In genomic region chr16:49631521-49632041, GRCh38 we compare ENCODE assay signal across 17 cellular contexts.
DNase-seq lines count a peak whose midpoint lies in the region; ATAC-seq and TF ChIP-seq lines count a peak whose summit lies in the region.
"Had no signal": no experiment of that assay in that cellular context is flagged by ENCODE, and none has a peak within 500 bp of the region (broad histone marks: within the 10 kb centered on the region; RNA-seq: fewer than 3 reads in every experiment).

No MANE protein-coding gene starts in this region.

- no peak for TF ChIP-seq EP300 in transverse colon (IDR thresholded peaks at IDR 0.05; ENCODE audit: low read depth)

- ATAC-seq in right cardiac atrium (peak; percentile 23 to 48), thoracic aorta (ENCODE audit: insufficient number of reproducible peaks, low FRiP score, low read depth) (peak; percentile 44), GM21619 (IDR thresholded peaks at IDR 0.05; ENCODE audit: unreplicated experiment) (no peak), GM21447 (IDR thresholded peaks at IDR 0.05; ENCODE audit: unreplicated experiment) (no peak)
- ATAC-seq: activated CD4-positive, CD25-positive, alpha-beta regulatory T cell treated with anti-CD3 and anti-CD28 coated beads, Interleukin-2, amount 50 U/mL, for 24 hours had no signal

- TF ChIP-seq CTCF in right atrium auricular region (IDR thresholded peaks at IDR 0.05): no peak
- TF ChIP-seq CTCF in astrocyte of the spinal cord (IDR thresholded peaks at IDR 0.05; ENCODE audit: low read depth, low read length): no peak
- TF ChIP-seq CTCF in hepatocyte (IDR thresholded peaks at IDR 0.05; ENCODE audit: poor library complexity): no peak
- TF ChIP-seq CTCF in thoracic aorta (IDR thresholded peaks at IDR 0.05): no peak
- no peak for TF ChIP-seq CTCF in transverse colon (IDR thresholded peaks at IDR 0.05)

- TF ChIP-seq POLR2A in transverse colon (IDR thresholded peaks at IDR 0.05): no peak

- H3K79me2 ChIP-seq in hepatocyte: peaks cover 3% of the 10 kb centered on the region

- H3K27ac ChIP-seq in right cardiac atrium (ENCODE audit: low read length): no peak overlapping the region
- H3K27ac ChIP-seq in right atrium auricular region: no peak overlapping the region
- H3K27ac ChIP-seq in hepatocyte: peak overlapping the region; percentile 61
- no peak overlapping the region for H3K27ac ChIP-seq in thoracic aorta
- H3K27ac ChIP-seq in transverse colon: no peak overlapping the region
- H3K27ac ChIP-seq: PC-9, testis had no signal

- H3K9me3 ChIP-seq in right cardiac atrium (ENCODE audit: control insufficient read depth, low read length): no peaks in the 10 kb centered on the region
- no peaks in the 10 kb centered on the region for H3K9me3 ChIP-seq in right atrium auricular region
- no peaks in the 10 kb centered on the region for H3K9me3 ChIP-seq in hepatocyte (ENCODE audit: low read depth)
- H3K9me3 ChIP-seq in thoracic aorta: no peaks in the 10 kb centered on the region
- H3K9me3 ChIP-seq in transverse colon: no peaks in the 10 kb centered on the region
- H3K9me3 ChIP-seq: testis had no signal

- H2AFZ ChIP-seq in hepatocyte: no peak overlapping the region
- H2AFZ ChIP-seq: PC-9 had no signal

- peak overlapping the region; percentile 38 for H3K4me2 ChIP-seq in hepatocyte
- H3K4me2 ChIP-seq: PC-9 had no signal

- H4K20me1 ChIP-seq in hepatocyte (ENCODE audit: insufficient read depth, poor library complexity, severe bottlenecking): no peaks in the 10 kb centered on the region

- in situ Hi-C loops in astrocyte of the spinal cord (cut with HindIII; ENCODE audit: low sequenced_read_pairs): no loop called here
- in situ Hi-C loops in transverse colon (cut with MboI; ENCODE audit: low pct_ligation_motif_present in 1 of 4, low pct_unique_long_range_greater_than_20kb in 1 of 4, low sequenced_read_pairs in 3 of 4): no loop called here

- no peaks in the 10 kb centered on the region for H3K9me2 ChIP-seq in hepatocyte (replicated peaks; ENCODE audit: insufficient read depth)

- WGBS in right cardiac atrium: 34% methylated on average over 3 of the region's 3 CpGs
- 59% methylated on average over 3 of the region's 3 CpGs for WGBS in hepatocyte (ENCODE audit: low lambda C conversion rate, missing lambda C conversion rate)
- 29 to 60% methylated on average over 1 to 3 of the region's 3 CpGs for WGBS in transverse colon (ENCODE audit: low coverage in 1 of 2), 2 donors

- intact Hi-C loops in right cardiac atrium (cut with DNase I) (no loop called here), transverse colon (cut with DNase I; ENCODE audit: low total_unique reads) (no loop called here)

- H3K27me3 ChIP-seq in right cardiac atrium (ENCODE audit: control insufficient read depth, insufficient read depth) (no peaks in the 10 kb centered on the region), right atrium auricular region (no peaks in the 10 kb centered on the region), hepatocyte (no peaks in the 10 kb centered on the region), thoracic aorta (replicated peaks; ENCODE audit: insufficient read depth) (no peaks in the 10 kb centered on the region), transverse colon (no peaks in the 10 kb centered on the region)
- H3K27me3 ChIP-seq: testis had no signal

- DNase-seq in right cardiac atrium (peak in 1 of 3 donors; percentile 47), right atrium auricular region (ENCODE audit: low spot score) (no peak), astrocyte of the spinal cord (ENCODE audit: low read depth, low spot score) (peak; percentile 38), hepatocyte (ENCODE audit: low spot score) (peak; percentile 51), thoracic aorta (ENCODE audit: low spot score) (no peak), transverse colon (no peak)
- DNase-seq: activated CD8-positive, alpha-beta memory T cell treated with anti-CD3 and anti-CD28 coated beads, Interleukin-2, amount 50 U/mL, for 4 hours; activated naive CD4-positive, alpha-beta T cell treated with anti-CD3 and anti-CD28 coated beads for 36 hours; NCI-H1105 treated with DMSO at 0.1 percent for 48 hours; occipital lobe; PC-9; stimulated activated CD4-positive, alpha-beta T cell treated with anti-CD3 and anti-CD28 coated beads, Interleukin-12 subunit alpha, Interleukin-12 subunit beta, amount 100 ng/mL, for 4 hours; testis had no signal

- H3K4me1 ChIP-seq in right cardiac atrium (ENCODE audit: control insufficient read depth, insufficient read depth, low read length) (no peaks in the 10 kb centered on the region), right atrium auricular region (peaks cover 0 to 10% of the 10 kb centered on the region in 2 donors), hepatocyte (ENCODE audit: insufficient read depth) (peaks cover 7% of the 10 kb centered on the region), thoracic aorta (ENCODE audit: control insufficient read depth in 1 of 2, low read depth in 2 of 2) (peaks cover 7 to 16% of the 10 kb centered on the region in 2 donors), transverse colon (no peaks in the 10 kb centered on the region)

- no peak overlapping the region for H3K4me3 ChIP-seq in right cardiac atrium (ENCODE audit: low read length)
- H3K4me3 ChIP-seq in right atrium auricular region: no peak overlapping the region
- H3K4me3 ChIP-seq in astrocyte of the spinal cord (ENCODE audit: low read depth, low read length): no peak overlapping the region
- no peak overlapping the region for H3K4me3 ChIP-seq in hepatocyte
- no peak overlapping the region for H3K4me3 ChIP-seq in thoracic aorta
- no peak overlapping the region for H3K4me3 ChIP-seq in transverse colon
- H3K4me3 ChIP-seq: lung, PC-9, testis had no signal

- H3K36me3 ChIP-seq in right atrium auricular region (peaks cover 14% of the 10 kb centered on the region), hepatocyte (replicated peaks; ENCODE audit: insufficient read depth, low read depth) (no peaks in the 10 kb centered on the region), thoracic aorta (peaks cover 5% of the 10 kb centered on the region), transverse colon (no peaks in the 10 kb centered on the region)

Comparison
In these comparisons a context has a peak if more than half of its experiments do, and no peak if none do; other contexts are left out.
1. ATAC-seq: peak in right cardiac atrium (2 of 2) and thoracic aorta (single experiment); none in GM21619 (single experiment) and GM21447 (single experiment).
2. DNase-seq: peak in astrocyte of the spinal cord (single experiment) and hepatocyte (single experiment); none in right atrium auricular region (single experiment), thoracic aorta (single experiment) and transverse colon (single experiment).